ENCODE assay signal across 9 cellular contexts in the genomic region with DNA sequence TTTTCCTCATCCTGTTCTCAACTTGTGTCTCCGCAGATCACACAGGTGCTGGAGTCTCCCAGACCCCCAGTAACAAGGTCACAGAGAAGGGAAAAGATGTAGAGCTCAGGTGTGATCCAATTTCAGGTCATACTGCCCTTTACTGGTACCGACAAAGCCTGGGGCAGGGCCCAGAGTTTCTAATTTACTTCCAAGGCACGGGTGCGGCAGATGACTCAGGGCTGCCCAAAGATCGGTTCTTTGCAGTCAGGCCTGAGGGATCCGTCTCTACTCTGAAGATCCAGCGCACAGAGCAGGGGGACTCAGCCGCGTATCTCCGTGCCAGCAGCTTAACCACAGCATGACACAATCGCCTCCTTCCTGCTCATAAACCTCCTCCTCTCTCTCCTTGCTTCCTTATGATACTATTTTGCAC.
DNase-seq lines count a peak whose midpoint lies in the region; ATAC-seq lines count a peak whose summit lies in the region.
"Had no signal": no experiment of that assay in that cellular context is flagged by ENCODE, and none has a peak within 500 bp of the region (broad histone marks: within the 10 kb centered on the region; RNA-seq: fewer than 3 reads in every experiment).

No MANE protein-coding gene starts in this region.

- H3K36me3 Mint-ChIP-seq in activated T-helper 1 cell treated with anti-CD3 and anti-CD28 coated beads, Interleukin-12 subunit alpha, Interleukin-12 subunit beta, Interleukin-2, Interleukin-4 antibody, amounts not matched to agents 30 ng/mL and 10 ng/mL and 1 ng/mL, durations not matched to agents 14 hours and 24 hours and 36 hours (ENCODE audit: low read depth) = no peaks in the 10 kb centered on the region
- no peaks in the 10 kb centered on the region for H3K36me3 Mint-ChIP-seq in natural killer cell treated with Interleukin-12 subunit alpha and Interleukin-12 subunit beta and Interleukin-15 and Interleukin-18, amount 100 ng/mL, for 72 hours

- peaks cover 3% of the 10 kb centered on the region for H3K27me3 Mint-ChIP-seq in activated T-helper 1 cell treated with anti-CD3 and anti-CD28 coated beads, Interleukin-12 subunit alpha, Interleukin-12 subunit beta, Interleukin-2, Interleukin-4 antibody, amounts not matched to agents 30 ng/mL and 10 ng/mL and 1 ng/mL, durations not matched to agents 14 hours and 24 hours and 36 hours (ENCODE audit: insufficient read depth)
- peaks cover 7 to 13% of the 10 kb centered on the region in 2 donors for H3K27me3 Mint-ChIP-seq in natural killer cell treated with Interleukin-12 subunit alpha and Interleukin-12 subunit beta and Interleukin-15 and Interleukin-18, amount 100 ng/mL, for 72 hours

- ATAC-seq in GM18511 (IDR thresholded peaks at IDR 0.05; ENCODE audit: unreplicated experiment) (peak; percentile 72), GM18520 (IDR thresholded peaks at IDR 0.05; ENCODE audit: unreplicated experiment) (no peak), GM21528 (IDR thresholded peaks at IDR 0.05; ENCODE audit: low FRiP score, unreplicated experiment) (no peak)
- peak; percentile 79 to 84 for ATAC-seq in natural killer cell treated with Interleukin-12 subunit alpha and Interleukin-12 subunit beta and Interleukin-15 and Interleukin-18, amount 100 ng/mL, for 72 hours

- DNase-seq in LoVo (ENCODE audit: low spot score) (peak; percentile 61), NCI-H345 (lab: John Stamatoyannopoulos, UW) (no peak), COR-L47 (lab: John Stamatoyannopoulos, UW) (no peak)
- peak; percentile 33 for DNase-seq in activated T-helper 1 cell treated with anti-CD3 and anti-CD28 coated beads, Interleukin-12 subunit alpha, Interleukin-12 subunit beta, Interleukin-2, Interleukin-4 antibody, amounts not matched to agents 30 ng/mL and 10 ng/mL and 1 ng/mL, durations not matched to agents 14 hours and 24 hours and 36 hours (ENCODE audit: low spot score)
- no peak for DNase-seq in natural killer cell treated with Interleukin-12 subunit alpha and Interleukin-12 subunit beta and Interleukin-15 and Interleukin-18, amount 100 ng/mL, for 72 hours (ENCODE audit: low spot score)

- intact Hi-C loops in activated T-helper 1 cell treated with anti-CD3 and anti-CD28 coated beads, Interleukin-12 subunit alpha, Interleukin-12 subunit beta, Interleukin-2, Interleukin-4 antibody, amounts not matched to agents 30 ng/mL and 10 ng/mL and 1 ng/mL, durations not matched to agents 14 hours and 24 hours and 36 hours (cut with micrococcal nuclease) = loop anchor here (1.0 to 2.0 kb wide), 3 partner anchors 26 to 618 kb away; no protein-coding TSS in a partner anchor

- H3K4me3 Mint-ChIP-seq in activated T-helper 1 cell treated with anti-CD3 and anti-CD28 coated beads, Interleukin-12 subunit alpha, Interleukin-12 subunit beta, Interleukin-2, Interleukin-4 antibody, amounts not matched to agents 30 ng/mL and 10 ng/mL and 1 ng/mL, durations not matched to agents 14 hours and 24 hours and 36 hours = peak overlapping the region; percentile 68
- H3K4me3 Mint-ChIP-seq in natural killer cell treated with Interleukin-12 subunit alpha and Interleukin-12 subunit beta and Interleukin-15 and Interleukin-18, amount 100 ng/mL, for 72 hours = peak overlapping the region; percentile 66
- H3K4me3 Mint-ChIP-seq: IgD-negative memory B cell had no signal

- peaks cover 21% of the 10 kb centered on the region for H3K4me1 Mint-ChIP-seq in activated T-helper 1 cell treated with anti-CD3 and anti-CD28 coated beads, Interleukin-12 subunit alpha, Interleukin-12 subunit beta, Interleukin-2, Interleukin-4 antibody, amounts not matched to agents 30 ng/mL and 10 ng/mL and 1 ng/mL, durations not matched to agents 14 hours and 24 hours and 36 hours (ENCODE audit: low read depth)
- peaks cover 17 to 19% of the 10 kb centered on the region in 2 donors for H3K4me1 Mint-ChIP-seq in natural killer cell treated with Interleukin-12 subunit alpha and Interleukin-12 subunit beta and Interleukin-15 and Interleukin-18, amount 100 ng/mL, for 72 hours (ENCODE audit: low read depth in 2 of 2)

- H3K27ac Mint-ChIP-seq in activated T-helper 1 cell treated with anti-CD3 and anti-CD28 coated beads, Interleukin-12 subunit alpha, Interleukin-12 subunit beta, Interleukin-2, Interleukin-4 antibody, amounts not matched to agents 30 ng/mL and 10 ng/mL and 1 ng/mL, durations not matched to agents 14 hours and 24 hours and 36 hours = peak overlapping the region; percentile 62
- peak overlapping the region; percentile 62 to 66 for H3K27ac Mint-ChIP-seq in natural killer cell treated with Interleukin-12 subunit alpha and Interleukin-12 subunit beta and Interleukin-15 and Interleukin-18, amount 100 ng/mL, for 72 hours
- H3K27ac Mint-ChIP-seq: IgD-negative memory B cell had no signal

- no peaks in the 10 kb centered on the region for H3K9me3 Mint-ChIP-seq in activated T-helper 1 cell treated with anti-CD3 and anti-CD28 coated beads, Interleukin-12 subunit alpha, Interleukin-12 subunit beta, Interleukin-2, Interleukin-4 antibody, amounts not matched to agents 30 ng/mL and 10 ng/mL and 1 ng/mL, durations not matched to agents 14 hours and 24 hours and 36 hours
- no peaks in the 10 kb centered on the region for H3K9me3 Mint-ChIP-seq in natural killer cell treated with Interleukin-12 subunit alpha and Interleukin-12 subunit beta and Interleukin-15 and Interleukin-18, amount 100 ng/mL, for 72 hours
- H3K9me3 Mint-ChIP-seq: IgD-negative memory B cell had no signal

Comparison
In these comparisons a context has a peak if more than half of its experiments do, and no peak if none do; other contexts are left out.
1. ATAC-seq: peak in GM18511 (single experiment) and natural killer cell treated with Interleukin-12 subunit alpha and Interleukin-12 subunit beta and Interleukin-15 and Interleukin-18, amount 100 ng/mL, for 72 hours (2 of 2); none in GM18520 (single experiment) and GM21528 (single experiment).
2. DNase-seq: peak in LoVo (single experiment) and activated T-helper 1 cell treated with anti-CD3 and anti-CD28 coated beads, Interleukin-12 subunit alpha, Interleukin-12 subunit beta, Interleukin-2, Interleukin-4 antibody, amounts not matched to agents 30 ng/mL and 10 ng/mL and 1 ng/mL, durations not matched to agents 14 hours and 24 hours and 36 hours (single experiment); none in natural killer cell treated with Interleukin-12 subunit alpha and Interleukin-12 subunit beta and Interleukin-15 and Interleukin-18, amount 100 ng/mL, for 72 hours (single experiment), NCI-H345 (single experiment) and COR-L47 (single experiment).